ENCODE assay signal across 15 cellular contexts in genomic region chr3:13343601-13344000, GRCh38.
"Had no signal": no experiment of that assay in that cellular context is flagged by ENCODE, and none has a peak within 500 bp of the region (broad histone marks: within the 10 kb centered on the region; RNA-seq: fewer than 3 reads in every experiment).

No MANE protein-coding gene starts in this region.

- H3K27ac Mint-ChIP-seq: activated CD4-positive, alpha-beta memory T cell treated with anti-CD3 and anti-CD28 coated beads, Interleukin-2, amount 10 ng/mL, durations not matched to agents 7 days and 5 days; dendritic cell treated with granulocyte-macrophage colony-stimulating factor and Interleukin-4, amounts not matched to agents 40 ng/mL and 50 ng/mL, for 4 days; memory B cell had no signal

- H3K4me3 Mint-ChIP-seq: activated CD4-positive, alpha-beta memory T cell treated with anti-CD3 and anti-CD28 coated beads, Interleukin-2, amount 10 ng/mL, durations not matched to agents 7 days and 5 days; activated naive CD4-positive, alpha-beta T cell treated with anti-CD3 and anti-CD28 coated beads for 36 hours; activated T-cell treated with anti-CD3 and anti-CD28 coated beads, Interleukin-2, amount 50 U/mL, for 24 hours; dendritic cell treated with granulocyte-macrophage colony-stimulating factor and Interleukin-4, amounts not matched to agents 40 ng/mL and 50 ng/mL, for 4 days; memory B cell had no signal

- H3K9me3 Mint-ChIP-seq: activated CD4-positive, alpha-beta memory T cell treated with anti-CD3 and anti-CD28 coated beads, Interleukin-2, amount 10 ng/mL, durations not matched to agents 7 days and 5 days; activated naive CD4-positive, alpha-beta T cell treated with anti-CD3 and anti-CD28 coated beads for 36 hours; activated T-cell treated with anti-CD3 and anti-CD28 coated beads, Interleukin-2, amount 50 U/mL, for 24 hours; dendritic cell treated with granulocyte-macrophage colony-stimulating factor and Interleukin-4, amounts not matched to agents 40 ng/mL and 50 ng/mL, for 4 days; memory B cell; stimulated activated naive CD8-positive, alpha-beta T cell treated with anti-CD3 and anti-CD28 coated beads, Interleukin-15, amount 100 ng/mL, for 72 hours had no signal

- ATAC-seq: psoas muscle; right cardiac atrium; stimulated activated naive CD8-positive, alpha-beta T cell treated with anti-CD3 and anti-CD28 coated beads, Interleukin-15, amount 100 ng/mL, for 72 hours had no signal

- DNase-seq: activated CD4-positive, alpha-beta memory T cell treated with anti-CD3 and anti-CD28 coated beads, Interleukin-2, amount 10 ng/mL, durations not matched to agents 7 days and 5 days; activated naive CD4-positive, alpha-beta T cell treated with anti-CD3 and anti-CD28 coated beads for 36 hours; activated T-cell treated with anti-CD3 and anti-CD28 coated beads, Interleukin-2, amount 50 U/mL, for 24 hours; effector memory CD4-positive, alpha-beta T cell; ovary; psoas muscle; right cardiac atrium; small intestine; stimulated activated CD4-positive, alpha-beta T cell treated with anti-CD3 and anti-CD28 coated beads, Interleukin-15, amount 100 ng/mL, for 24 hours; stimulated activated CD4-positive, alpha-beta T cell treated with anti-CD3 and anti-CD28 coated beads, Interleukin-2, amount 100 ng/mL, for 48 hours; stimulated activated naive CD8-positive, alpha-beta T cell treated with anti-CD3 and anti-CD28 coated beads, Interleukin-15, amount 100 ng/mL, for 72 hours; transverse colon; uterus had no signal

- H3K27me3 Mint-ChIP-seq: activated CD4-positive, alpha-beta memory T cell treated with anti-CD3 and anti-CD28 coated beads, Interleukin-2, amount 10 ng/mL, durations not matched to agents 7 days and 5 days; activated T-cell treated with anti-CD3 and anti-CD28 coated beads, Interleukin-2, amount 50 U/mL, for 24 hours; dendritic cell treated with granulocyte-macrophage colony-stimulating factor and Interleukin-4, amounts not matched to agents 40 ng/mL and 50 ng/mL, for 4 days; memory B cell; stimulated activated naive CD8-positive, alpha-beta T cell treated with anti-CD3 and anti-CD28 coated beads, Interleukin-15, amount 100 ng/mL, for 72 hours had no signal
